8 cellular contexts compared by ENCODE assay signal in the genomic region with DNA sequence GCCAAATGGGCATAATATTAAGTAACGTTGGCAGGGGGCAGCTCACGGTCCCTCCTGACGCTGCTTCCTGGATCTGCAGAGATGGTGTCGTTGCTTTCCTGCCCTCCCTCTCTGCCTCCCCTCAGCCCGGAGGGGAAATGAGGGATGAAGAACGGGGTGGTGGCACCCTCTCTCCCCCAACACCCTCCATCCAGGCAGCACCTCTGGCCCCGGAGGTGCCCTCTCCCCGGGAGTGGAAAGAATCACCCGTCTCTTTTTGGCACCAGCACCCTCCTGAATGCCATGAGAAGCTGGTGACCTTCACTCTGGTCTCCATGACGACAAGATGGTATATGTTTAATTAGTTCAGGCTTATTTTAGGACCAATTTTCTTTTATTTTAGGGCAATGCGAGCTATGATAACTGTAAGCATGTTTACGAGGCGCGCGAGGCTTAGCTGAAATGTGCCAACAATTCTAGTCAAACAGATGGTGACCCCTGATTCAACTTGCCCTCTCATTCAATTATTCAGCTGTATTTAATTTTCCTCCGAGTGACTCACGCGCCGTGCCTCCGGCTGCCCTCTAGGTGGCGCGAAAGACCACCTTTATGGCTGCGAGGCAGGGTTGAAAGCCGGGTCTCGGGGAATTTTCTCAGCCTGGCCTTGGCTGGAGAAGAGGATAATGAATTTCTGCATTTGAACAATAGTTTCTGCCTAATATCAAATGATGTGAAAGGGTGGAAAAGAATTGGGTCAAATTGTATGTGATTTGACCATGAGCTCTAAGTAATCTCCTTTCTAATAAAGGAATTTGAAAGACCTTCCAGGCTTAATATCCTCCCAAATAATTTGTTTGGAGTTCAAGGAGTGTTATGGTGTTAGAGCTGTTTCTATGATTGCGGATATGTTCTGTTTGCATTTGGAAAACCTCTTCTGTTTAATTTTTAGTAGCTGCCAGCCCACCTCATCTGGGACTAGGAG.
DNase-seq lines count a peak whose midpoint lies in the region; ATAC-seq and TF ChIP-seq lines count a peak whose summit lies in the region.

No MANE protein-coding gene starts in this region.

- TF ChIP-seq CTCF in AG10803 (conservative IDR thresholded peaks at IDR 0.05; ENCODE audit: low read length) (peak; percentile 89), GM20000 (IDR thresholded peaks at IDR 0.05; ENCODE audit: extremely low read depth, missing control alignments) (peak; percentile 90)

- no peak overlapping the region for H3K4me3 Mint-ChIP-seq in effector memory CD8-positive, alpha-beta T cell

- peak; percentile 32 for ATAC-seq in effector memory CD8-positive, alpha-beta T cell (replicated peaks)
- ATAC-seq in HG03378 (IDR thresholded peaks at IDR 0.05; ENCODE audit: unreplicated experiment): no peak

- peaks cover 40 to 85% of the 10 kb centered on the region in 2 donors for H3K27me3 Mint-ChIP-seq in effector memory CD8-positive, alpha-beta T cell

- DNase-seq in AG10803 (ENCODE audit: low read depth) (peak; percentile 91), GM20000 (ENCODE audit: low spot score) (peak; percentile 80), NCI-H524 treated with DMSO at 0.1 percent for 48 hours (lab: John Stamatoyannopoulos, UW) (peak; percentile 27), lung microvascular endothelial cell (ENCODE audit: low read depth in 2 of 2) (peak; percentile 78 to 79)
- DNase-seq in activated CD4-positive, alpha-beta T cell treated with anti-CD3 and anti-CD28 coated beads, Interleukin-2, amount 50 U/mL, for 4 hours: peak; percentile 26 to 37
- DNase-seq in effector memory CD8-positive, alpha-beta T cell: peak; percentile 17 to 34 (median 33)
- DNase-seq in stimulated activated CD8-positive, alpha-beta memory T cell treated with anti-CD3 and anti-CD28 coated beads, Interleukin-15, amount 100 ng/mL, for 24 hours (ENCODE audit: low read depth): peak; percentile 27

- no peaks in the 10 kb centered on the region for H3K9me3 Mint-ChIP-seq in effector memory CD8-positive, alpha-beta T cell

- H3K4me3 ChIP-seq in AG10803 (ENCODE audit: low read length): no peak overlapping the region

- H3K27ac Mint-ChIP-seq in effector memory CD8-positive, alpha-beta T cell: no peak overlapping the region

- no peaks in the 10 kb centered on the region for H3K4me1 Mint-ChIP-seq in effector memory CD8-positive, alpha-beta T cell (ENCODE audit: low read depth in 2 of 2)

- H3K36me3 Mint-ChIP-seq in effector memory CD8-positive, alpha-beta T cell (ENCODE audit: insufficient read depth): no peaks in the 10 kb centered on the region

Comparison
In these comparisons a context has a peak if more than half of its experiments do, and no peak if none do; other contexts are left out.
1. DNase-seq: peak in every context shown above with its lines; median percentile 91 in AG10803; 80 in GM20000; 78 in lung microvascular endothelial cell; 33 in effector memory CD8-positive, alpha-beta T cell; 32 in activated CD4-positive, alpha-beta T cell treated with anti-CD3 and anti-CD28 coated beads, Interleukin-2, amount 50 U/mL, for 4 hours; 27 in NCI-H524 treated with DMSO at 0.1 percent for 48 hours; 27 in stimulated activated CD8-positive, alpha-beta memory T cell treated with anti-CD3 and anti-CD28 coated beads, Interleukin-15, amount 100 ng/mL, for 24 hours.